In the genomic region with DNA sequence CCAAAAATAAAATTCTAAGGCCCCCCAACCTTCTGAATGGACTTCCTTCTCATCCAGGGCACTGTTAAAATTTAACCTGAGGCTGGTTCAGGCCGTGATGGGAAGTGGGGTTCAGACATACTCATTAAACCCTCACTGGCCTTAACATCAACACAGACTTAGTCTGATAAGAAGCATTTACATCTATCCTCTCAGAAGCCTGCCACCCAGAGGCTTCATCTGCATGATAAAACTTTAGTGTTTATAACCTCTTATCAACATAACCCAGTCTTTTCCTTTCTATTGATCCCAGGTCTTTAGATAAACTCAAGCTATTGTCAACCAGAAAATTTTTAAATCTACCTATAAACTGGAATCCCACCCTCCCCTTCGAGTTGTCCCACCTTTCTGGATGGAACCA, we compare ENCODE assay signal across 1 cellular context.
TF ChIP-seq lines count a peak whose summit lies in the region.

No MANE protein-coding gene starts in this region.

TF ChIP-seq in A549, 52 proteins besides CTCF, POLR2A, EP300 and RAD21 (continued from another document):
- TF ChIP-seq, protein P1, sequence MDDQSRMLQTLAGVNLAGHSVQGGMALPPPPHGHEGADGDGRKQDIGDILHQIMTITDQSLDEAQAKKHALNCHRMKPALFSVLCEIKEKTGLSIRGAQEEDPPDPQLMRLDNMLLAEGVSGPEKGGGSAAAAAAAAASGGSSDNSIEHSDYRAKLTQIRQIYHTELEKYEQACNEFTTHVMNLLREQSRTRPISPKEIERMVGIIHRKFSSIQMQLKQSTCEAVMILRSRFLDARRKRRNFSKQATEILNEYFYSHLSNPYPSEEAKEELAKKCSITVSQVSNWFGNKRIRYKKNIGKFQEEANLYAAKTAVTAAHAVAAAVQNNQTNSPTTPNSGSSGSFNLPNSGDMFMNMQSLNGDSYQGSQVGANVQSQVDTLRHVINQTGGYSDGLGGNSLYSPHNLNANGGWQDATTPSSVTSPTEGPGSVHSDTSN (IDR thresholded peaks at IDR 0.05) = no peak
- TF ChIP-seq RNF2 (IDR thresholded peaks at IDR 0.05; ENCODE audit: borderline replicate concordance, low read depth) = no peak
- TF ChIP-seq HES2 (IDR thresholded peaks at IDR 0.05) = no peak
- no peak for TF ChIP-seq FOSL2 (IDR thresholded peaks at IDR 0.05)
- no peak for TF ChIP-seq FOSL2 (CRISPR knock-in tag; IDR thresholded peaks at IDR 0.05)
- no peak for TF ChIP-seq JUNB (IDR thresholded peaks at IDR 0.05)
